ENCODE assay signal across 11 cellular contexts in genomic region chr2:85309699-85310321, GRCh38. TPM values are rescaled to one million over a fixed set of nuclear protein-coding genes. Genes with fewer than 3 reads are reported as not detected.
DNase-seq lines count a peak whose midpoint lies in the region; ATAC-seq lines count a peak whose summit lies in the region.
"Had no signal": no experiment of that assay in that cellular context is flagged by ENCODE, and none has a peak within 500 bp of the region (broad histone marks: within the 10 kb centered on the region; RNA-seq: fewer than 3 reads in every experiment).

No MANE protein-coding gene starts in this region.

- peaks cover 7 to 32% (median 16%) of the 10 kb centered on the region in 11 experiments; a peak in 20 of 22 replicates for H4K20me1 ChIP-seq in BLaER1 treated with 17β-estradiol and CSF1 and Interleukin-3, amounts not matched to agents 10 nM and 100 nM

- no peaks in the 10 kb centered on the region for H3K9me3 Mint-ChIP-seq in activated T-helper 17 cell treated with anti-CD3 and anti-CD28 coated beads, Interleukin-2, amount 50 U/mL, for 72 hours

- peaks cover 50 to 71% (median 55%) of the 10 kb centered on the region in 10 experiments for H3K4me1 ChIP-seq in BLaER1 treated with 17β-estradiol and CSF1 and Interleukin-3, amounts not matched to agents 10 nM and 100 nM
- peaks cover 45% of the 10 kb centered on the region for H3K4me1 ChIP-seq in mononuclear cell (ENCODE audit: insufficient read depth, low read length)

- peak overlapping the region; percentile 73 for H3K4me3 Mint-ChIP-seq in activated T-helper 17 cell treated with anti-CD3 and anti-CD28 coated beads, Interleukin-2, amount 50 U/mL, for 72 hours

- H3K4me2 ChIP-seq in BLaER1 treated with 17β-estradiol and CSF1 and Interleukin-3, amounts not matched to agents 10 nM and 100 nM = peak overlapping the region; percentile 69 to 93 (median 83)

- ATAC-seq in HG03095 (IDR thresholded peaks at IDR 0.05; ENCODE audit: unreplicated experiment) = peak; percentile 19
- peak; percentile 28 for ATAC-seq in activated T-helper 17 cell treated with anti-CD3 and anti-CD28 coated beads, Interleukin-2, amount 50 U/mL, for 72 hours (replicated peaks)

- peak overlapping the region; percentile 13 to 61 (median 51); a peak in 18 of 22 replicates for H3K9ac ChIP-seq in BLaER1 treated with 17β-estradiol and CSF1 and Interleukin-3, amounts not matched to agents 10 nM and 100 nM

- peaks cover 16% of the 10 kb centered on the region for H3K36me3 Mint-ChIP-seq in activated T-helper 17 cell treated with anti-CD3 and anti-CD28 coated beads, Interleukin-2, amount 50 U/mL, for 72 hours (ENCODE audit: low read depth)

- H3K9me3 ChIP-seq in BLaER1 treated with 17β-estradiol and CSF1 and Interleukin-3, amounts not matched to agents 10 nM and 100 nM (replicated peaks in 1 of 11) = no peaks in the 10 kb centered on the region
- no peaks in the 10 kb centered on the region for H3K9me3 ChIP-seq in mononuclear cell (ENCODE audit: low read depth, low read length)

- peaks cover 7 to 37% (median 22%) of the 10 kb centered on the region in 11 experiments; a peak in 21 of 22 replicates for H3K36me3 ChIP-seq in BLaER1 treated with 17β-estradiol and CSF1 and Interleukin-3, amounts not matched to agents 10 nM and 100 nM

- H3K27me3 Mint-ChIP-seq in activated T-helper 17 cell treated with anti-CD3 and anti-CD28 coated beads, Interleukin-2, amount 50 U/mL, for 72 hours = peaks cover 4% of the 10 kb centered on the region

- no peaks in the 10 kb centered on the region for H3K27me3 ChIP-seq in BLaER1 treated with 17β-estradiol and CSF1 and Interleukin-3, amounts not matched to agents 10 nM and 100 nM
- H3K27me3 ChIP-seq in mononuclear cell (ENCODE audit: insufficient read depth, low read length) = no peaks in the 10 kb centered on the region

- peak overlapping the region in 4 of 10 experiments; percentile 19 to 51 (median 20); a peak in 6 of 20 replicates for H3K4me3 ChIP-seq in BLaER1 treated with 17β-estradiol and CSF1 and Interleukin-3, amounts not matched to agents 10 nM and 100 nM
- peak overlapping the region; percentile 2 for H3K4me3 ChIP-seq in mononuclear cell (ENCODE audit: low read length)

- peak overlapping the region in 10 of 11 experiments; percentile 7 to 73 (median 61); a peak in 19 of 22 replicates for H3K27ac ChIP-seq in BLaER1 treated with 17β-estradiol and CSF1 and Interleukin-3, amounts not matched to agents 10 nM and 100 nM

- DNase-seq in NCI-H2171 (lab: John Stamatoyannopoulos, UW) (no peak), HuH-7.5 (ENCODE audit: low spot score) (no peak), NCI-H748 (lab: John Stamatoyannopoulos, UW; ENCODE audit: unreplicated experiment) (no peak), NCI-H2227 treated with DMSO at 0.1 percent for 48 hours (lab: John Stamatoyannopoulos, UW) (no peak)
- DNase-seq: activated CD4-positive, alpha-beta T cell treated with anti-CD3 and anti-CD28 coated beads for 48 hours; DND-41; effector CD8-positive, alpha-beta T cell had no signal

- H3K4me1 Mint-ChIP-seq in activated T-helper 17 cell treated with anti-CD3 and anti-CD28 coated beads, Interleukin-2, amount 50 U/mL, for 72 hours = peaks cover 22% of the 10 kb centered on the region

- H3K27ac Mint-ChIP-seq in activated T-helper 17 cell treated with anti-CD3 and anti-CD28 coated beads, Interleukin-2, amount 50 U/mL, for 72 hours = peak overlapping the region; percentile 84

RNA-seq across cellular contexts. Expression of gene TGOLN2, which starts 18.0 kb away (rescaled TPM):
- total RNA-seq in activated T-helper 17 cell treated with anti-CD3 and anti-CD28 coated beads, Interleukin-2, amount 50 U/mL, for 72 hours = 100 to 1,000 TPM; 109 to 139 TPM
- total RNA-seq in mononuclear cell = 154 TPM

RNA-seq across cellular contexts. Expression of gene RETSAT, which starts 44.5 kb away (rescaled TPM):
- 10 to 100 TPM; 28.4 to 34.5 TPM for total RNA-seq in activated T-helper 17 cell treated with anti-CD3 and anti-CD28 coated beads, Interleukin-2, amount 50 U/mL, for 72 hours
- total RNA-seq in mononuclear cell = 6.9 TPM

RNA-seq across cellular contexts. Expression of gene ELMOD3, which starts 44.8 kb away (rescaled TPM):
- total RNA-seq in activated T-helper 17 cell treated with anti-CD3 and anti-CD28 coated beads, Interleukin-2, amount 50 U/mL, for 72 hours = 10 to 100 TPM; 13.4 to 17.5 TPM
- 12.8 TPM for total RNA-seq in mononuclear cell
